2 cellular contexts compared by ENCODE assay signal in the genomic region with DNA sequence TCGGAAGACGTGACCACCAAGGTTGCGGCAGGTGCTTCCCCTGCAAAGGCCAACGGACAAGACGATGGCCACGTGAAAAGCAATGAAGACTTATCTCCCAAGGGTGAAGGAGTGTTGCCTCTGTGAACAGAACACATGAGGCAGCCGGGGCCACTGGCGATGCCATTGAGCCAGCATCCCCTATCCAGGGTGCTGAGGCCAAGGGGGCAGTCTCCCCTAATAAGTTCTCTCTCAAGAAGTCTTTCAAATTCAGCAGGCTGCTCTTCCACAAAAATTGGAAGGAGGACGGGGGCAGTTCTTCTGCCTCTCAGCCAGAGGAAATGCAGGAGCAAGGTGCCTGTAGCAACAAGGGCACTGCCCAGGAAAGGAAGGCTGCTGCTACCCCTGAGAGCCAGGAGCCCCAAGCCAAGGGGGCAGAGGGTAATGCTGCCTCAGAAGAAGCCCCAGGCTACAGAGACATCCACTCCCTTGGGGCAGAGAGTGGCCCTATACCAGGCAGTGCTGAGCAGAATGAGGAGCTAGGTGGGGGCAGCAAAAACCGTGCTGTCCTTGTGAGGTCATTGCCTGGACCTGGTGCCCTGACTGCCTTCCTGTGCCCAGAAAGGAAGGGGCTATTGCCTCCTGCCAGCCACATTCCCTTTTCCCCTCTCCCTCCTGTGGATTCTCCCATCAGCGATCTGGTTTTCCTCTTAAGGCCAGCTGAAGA.
TF ChIP-seq lines count a peak whose summit lies in the region.

No MANE protein-coding gene starts in this region.

TF ChIP-seq in A549, 52 proteins besides CTCF, POLR2A, EP300 and RAD21:
- TF ChIP-seq MAFK (IDR thresholded peaks at IDR 0.05; ENCODE audit: partially characterized antibody), result no peak
- TF ChIP-seq, protein P1, sequence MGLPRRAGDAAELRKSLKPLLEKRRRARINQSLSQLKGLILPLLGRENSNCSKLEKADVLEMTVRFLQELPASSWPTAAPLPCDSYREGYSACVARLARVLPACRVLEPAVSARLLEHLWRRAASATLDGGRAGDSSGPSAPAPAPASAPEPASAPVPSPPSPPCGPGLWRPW (IDR thresholded peaks at IDR 0.05), result no peak
- TF ChIP-seq FOSB (CRISPR knock-in tag; IDR thresholded peaks at IDR 0.05), result no peak
- TF ChIP-seq, protein P2, sequence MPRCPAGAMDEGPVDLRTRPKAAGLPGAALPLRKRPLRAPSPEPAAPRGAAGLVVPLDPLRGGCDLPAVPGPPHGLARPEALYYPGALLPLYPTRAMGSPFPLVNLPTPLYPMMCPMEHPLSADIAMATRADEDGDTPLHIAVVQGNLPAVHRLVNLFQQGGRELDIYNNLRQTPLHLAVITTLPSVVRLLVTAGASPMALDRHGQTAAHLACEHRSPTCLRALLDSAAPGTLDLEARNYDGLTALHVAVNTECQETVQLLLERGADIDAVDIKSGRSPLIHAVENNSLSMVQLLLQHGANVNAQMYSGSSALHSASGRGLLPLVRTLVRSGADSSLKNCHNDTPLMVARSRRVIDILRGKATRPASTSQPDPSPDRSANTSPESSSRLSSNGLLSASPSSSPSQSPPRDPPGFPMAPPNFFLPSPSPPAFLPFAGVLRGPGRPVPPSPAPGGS (IDR thresholded peaks at IDR 0.05), result no peak
- TF ChIP-seq PHF8 (IDR thresholded peaks at IDR 0.05; ENCODE audit: borderline replicate concordance, low read depth), result no peak
- TF ChIP-seq NR3C1 (IDR thresholded peaks at IDR 0.05), result no peak
- no peak for TF ChIP-seq RCOR1 (IDR thresholded peaks at IDR 0.05; ENCODE audit: low read depth, low read length)
- TF ChIP-seq HDAC2 (IDR thresholded peaks at IDR 0.05), result no peak
- TF ChIP-seq, protein P3, sequence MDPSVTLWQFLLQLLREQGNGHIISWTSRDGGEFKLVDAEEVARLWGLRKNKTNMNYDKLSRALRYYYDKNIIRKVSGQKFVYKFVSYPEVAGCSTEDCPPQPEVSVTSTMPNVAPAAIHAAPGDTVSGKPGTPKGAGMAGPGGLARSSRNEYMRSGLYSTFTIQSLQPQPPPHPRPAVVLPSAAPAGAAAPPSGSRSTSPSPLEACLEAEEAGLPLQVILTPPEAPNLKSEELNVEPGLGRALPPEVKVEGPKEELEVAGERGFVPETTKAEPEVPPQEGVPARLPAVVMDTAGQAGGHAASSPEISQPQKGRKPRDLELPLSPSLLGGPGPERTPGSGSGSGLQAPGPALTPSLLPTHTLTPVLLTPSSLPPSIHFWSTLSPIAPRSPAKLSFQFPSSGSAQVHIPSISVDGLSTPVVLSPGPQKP (IDR thresholded peaks at IDR 0.05; ENCODE audit: low read depth, low read length), result no peak
- no peak for TF ChIP-seq RNF2 (IDR thresholded peaks at IDR 0.05; ENCODE audit: borderline replicate concordance, low read depth)
- no peak for TF ChIP-seq POLR2AphosphoS2 (conservative IDR thresholded peaks at IDR 0.05; ENCODE audit: low read length)
- TF ChIP-seq SMC3 (IDR thresholded peaks at IDR 0.05), result no peak
- TF ChIP-seq EHMT2 (IDR thresholded peaks at IDR 0.05; ENCODE audit: low read depth), result no peak
- TF ChIP-seq HOXA7 (CRISPR knock-in tag; IDR thresholded peaks at IDR 0.05), result no peak
- no peak for TF ChIP-seq BHLHE40 (IDR thresholded peaks at IDR 0.05; ENCODE audit: low read depth, low read length)
- TF ChIP-seq REST (IDR thresholded peaks at IDR 0.05), result no peak
- TF ChIP-seq CHD2 (IDR thresholded peaks at IDR 0.05; ENCODE audit: low read length, partially characterized antibody), result no peak
- no peak for TF ChIP-seq MYC (IDR thresholded peaks at IDR 0.05; ENCODE audit: borderline replicate concordance, low read length)
- TF ChIP-seq CEBPB (IDR thresholded peaks at IDR 0.05), result no peak
- TF ChIP-seq CHD4 (IDR thresholded peaks at IDR 0.05; ENCODE audit: borderline replicate concordance), result no peak

TF ChIP-seq in HepG2, 621 proteins besides CTCF, POLR2A, EP300 and RAD21:
- no peak for TF ChIP-seq ZFP41 (CRISPR knock-in tag; IDR thresholded peaks at IDR 0.05; ENCODE audit: borderline replicate concordance)
- no peak for TF ChIP-seq ZNF563 (CRISPR knock-in tag; IDR thresholded peaks at IDR 0.05)
- no peak for TF ChIP-seq CCDC6 (CRISPR knock-in tag; IDR thresholded peaks at IDR 0.05)
- no peak for TF ChIP-seq RNF2 (conservative IDR thresholded peaks at IDR 0.05; ENCODE audit: low read depth)
- no peak for TF ChIP-seq ARNTL (CRISPR knock-in tag; IDR thresholded peaks at IDR 0.05)
- TF ChIP-seq, protein P4, sequence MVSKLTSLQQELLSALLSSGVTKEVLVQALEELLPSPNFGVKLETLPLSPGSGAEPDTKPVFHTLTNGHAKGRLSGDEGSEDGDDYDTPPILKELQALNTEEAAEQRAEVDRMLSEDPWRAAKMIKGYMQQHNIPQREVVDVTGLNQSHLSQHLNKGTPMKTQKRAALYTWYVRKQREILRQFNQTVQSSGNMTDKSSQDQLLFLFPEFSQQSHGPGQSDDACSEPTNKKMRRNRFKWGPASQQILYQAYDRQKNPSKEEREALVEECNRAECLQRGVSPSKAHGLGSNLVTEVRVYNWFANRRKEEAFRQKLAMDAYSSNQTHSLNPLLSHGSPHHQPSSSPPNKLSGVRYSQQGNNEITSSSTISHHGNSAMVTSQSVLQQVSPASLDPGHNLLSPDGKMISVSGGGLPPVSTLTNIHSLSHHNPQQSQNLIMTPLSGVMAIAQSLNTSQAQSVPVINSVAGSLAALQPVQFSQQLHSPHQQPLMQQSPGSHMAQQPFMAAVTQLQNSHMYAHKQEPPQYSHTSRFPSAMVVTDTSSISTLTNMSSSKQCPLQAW (CRISPR knock-in tag; IDR thresholded peaks at IDR 0.05), result no peak
- TF ChIP-seq NFIC (IDR thresholded peaks at IDR 0.05; ENCODE audit: low read length), result no peak
- TF ChIP-seq ZNF569 (CRISPR knock-in tag; IDR thresholded peaks at IDR 0.05; ENCODE audit: borderline replicate concordance), result no peak
- no peak for TF ChIP-seq ZBTB1 (CRISPR knock-in tag; IDR thresholded peaks at IDR 0.05; ENCODE audit: borderline replicate concordance)
- no peak for TF ChIP-seq CC2D1A (CRISPR knock-in tag; IDR thresholded peaks at IDR 0.05)
- no peak for TF ChIP-seq FIP1L1 (IDR thresholded peaks at IDR 0.05; ENCODE audit: borderline replicate concordance, insufficient read depth, low read depth, low read length)
- TF ChIP-seq ZFP62 (CRISPR knock-in tag; IDR thresholded peaks at IDR 0.05), result no peak
- TF ChIP-seq ZBTB2 (CRISPR knock-in tag; IDR thresholded peaks at IDR 0.05; ENCODE audit: low read depth), result no peak
- no peak for TF ChIP-seq NBN (conservative IDR thresholded peaks at IDR 0.05)
- TF ChIP-seq ZNF614 (CRISPR knock-in tag; IDR thresholded peaks at IDR 0.05; ENCODE audit: borderline replicate concordance), result no peak
- TF ChIP-seq ZNF850 (CRISPR knock-in tag; conservative IDR thresholded peaks at IDR 0.05), result no peak
- TF ChIP-seq, protein P5, sequence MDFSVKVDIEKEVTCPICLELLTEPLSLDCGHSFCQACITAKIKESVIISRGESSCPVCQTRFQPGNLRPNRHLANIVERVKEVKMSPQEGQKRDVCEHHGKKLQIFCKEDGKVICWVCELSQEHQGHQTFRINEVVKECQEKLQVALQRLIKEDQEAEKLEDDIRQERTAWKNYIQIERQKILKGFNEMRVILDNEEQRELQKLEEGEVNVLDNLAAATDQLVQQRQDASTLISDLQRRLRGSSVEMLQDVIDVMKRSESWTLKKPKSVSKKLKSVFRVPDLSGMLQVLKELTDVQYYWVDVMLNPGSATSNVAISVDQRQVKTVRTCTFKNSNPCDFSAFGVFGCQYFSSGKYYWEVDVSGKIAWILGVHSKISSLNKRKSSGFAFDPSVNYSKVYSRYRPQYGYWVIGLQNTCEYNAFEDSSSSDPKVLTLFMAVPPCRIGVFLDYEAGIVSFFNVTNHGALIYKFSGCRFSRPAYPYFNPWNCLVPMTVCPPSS (IDR thresholded peaks at IDR 0.05), result no peak
- no peak for TF ChIP-seq FOXK2 (IDR thresholded peaks at IDR 0.05)
- TF ChIP-seq MED1 (CRISPR knock-in tag; IDR thresholded peaks at IDR 0.05), result no peak
- TF ChIP-seq, protein P6, sequence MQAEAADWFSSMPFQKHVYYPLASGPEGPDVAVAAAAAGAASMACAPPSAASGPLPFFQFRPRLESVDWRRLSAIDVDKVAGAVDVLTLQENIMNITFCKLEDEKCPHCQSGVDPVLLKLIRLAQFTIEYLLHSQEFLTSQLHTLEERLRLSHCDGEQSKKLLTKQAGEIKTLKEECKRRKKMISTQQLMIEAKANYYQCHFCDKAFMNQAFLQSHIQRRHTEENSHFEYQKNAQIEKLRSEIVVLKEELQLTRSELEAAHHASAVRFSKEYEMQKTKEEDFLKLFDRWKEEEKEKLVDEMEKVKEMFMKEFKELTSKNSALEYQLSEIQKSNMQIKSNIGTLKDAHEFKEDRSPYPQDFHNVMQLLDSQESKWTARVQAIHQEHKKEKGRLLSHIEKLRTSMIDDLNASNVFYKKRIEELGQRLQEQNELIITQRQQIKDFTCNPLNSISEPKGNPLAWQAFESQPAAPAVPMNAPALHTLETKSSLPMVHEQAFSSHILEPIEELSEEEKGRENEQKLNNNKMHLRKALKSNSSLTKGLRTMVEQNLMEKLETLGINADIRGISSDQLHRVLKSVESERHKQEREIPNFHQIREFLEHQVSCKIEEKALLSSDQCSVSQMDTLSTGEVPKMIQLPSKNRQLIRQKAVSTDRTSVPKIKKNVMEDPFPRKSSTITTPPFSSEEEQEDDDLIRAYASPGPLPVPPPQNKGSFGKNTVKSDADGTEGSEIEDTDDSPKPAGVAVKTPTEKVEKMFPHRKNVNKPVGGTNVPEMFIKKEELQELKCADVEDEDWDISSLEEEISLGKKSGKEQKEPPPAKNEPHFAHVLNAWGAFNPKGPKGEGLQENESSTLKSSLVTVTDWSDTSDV (CRISPR knock-in tag; IDR thresholded peaks at IDR 0.05), result no peak
